ENCODE assay signal across 1 cellular context in the genomic region with DNA sequence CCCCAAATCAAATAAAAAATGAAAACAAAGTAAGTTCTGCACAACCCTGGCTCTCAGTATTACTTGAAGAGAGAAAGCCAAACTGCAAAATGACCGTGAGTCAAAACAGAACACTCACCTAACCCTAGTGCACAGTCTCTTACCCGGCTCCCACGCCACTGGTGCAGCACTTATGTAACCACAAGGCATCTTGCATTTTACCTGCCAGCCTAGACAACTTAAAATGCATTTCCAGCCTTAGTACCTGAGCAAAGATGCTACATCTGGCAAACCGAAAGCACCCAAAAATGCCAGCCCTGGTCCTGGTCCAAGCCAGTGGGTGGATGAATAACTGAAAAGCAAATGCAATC.
TF ChIP-seq lines count a peak whose summit lies in the region.

No MANE protein-coding gene starts in this region.

TF ChIP-seq in GM12878, 131 proteins besides CTCF, POLR2A, EP300 and RAD21 (continued from another document):
- TF ChIP-seq, protein P1, sequence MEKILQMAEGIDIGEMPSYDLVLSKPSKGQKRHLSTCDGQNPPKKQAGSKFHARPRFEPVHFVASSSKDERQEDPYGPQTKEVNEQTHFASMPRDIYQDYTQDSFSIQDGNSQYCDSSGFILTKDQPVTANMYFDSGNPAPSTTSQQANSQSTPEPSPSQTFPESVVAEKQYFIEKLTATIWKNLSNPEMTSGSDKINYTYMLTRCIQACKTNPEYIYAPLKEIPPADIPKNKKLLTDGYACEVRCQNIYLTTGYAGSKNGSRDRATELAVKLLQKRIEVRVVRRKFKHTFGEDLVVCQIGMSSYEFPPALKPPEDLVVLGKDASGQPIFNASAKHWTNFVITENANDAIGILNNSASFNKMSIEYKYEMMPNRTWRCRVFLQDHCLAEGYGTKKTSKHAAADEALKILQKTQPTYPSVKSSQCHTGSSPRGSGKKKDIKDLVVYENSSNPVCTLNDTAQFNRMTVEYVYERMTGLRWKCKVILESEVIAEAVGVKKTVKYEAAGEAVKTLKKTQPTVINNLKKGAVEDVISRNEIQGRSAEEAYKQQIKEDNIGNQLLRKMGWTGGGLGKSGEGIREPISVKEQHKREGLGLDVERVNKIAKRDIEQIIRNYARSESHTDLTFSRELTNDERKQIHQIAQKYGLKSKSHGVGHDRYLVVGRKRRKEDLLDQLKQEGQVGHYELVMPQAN (conservative IDR thresholded peaks at IDR 0.05), result no peak
- TF ChIP-seq JUNB (IDR thresholded peaks at IDR 0.05) (peak; percentile 92), PAX5 (IDR thresholded peaks at IDR 0.05; ENCODE audit: borderline replicate concordance, low read depth, low read length) (peak; percentile 49; the same call in 1 of the 2 replicates), HCFC1 (IDR thresholded peaks at IDR 0.05; ENCODE audit: low read length) (no peak), RUNX3 (IDR thresholded peaks at IDR 0.05; ENCODE audit: low read length) (peak; percentile 92), PML (IDR thresholded peaks at IDR 0.05; ENCODE audit: low read length) (peak; percentile 26; the same call in 1 of the 2 replicates), HDGF (IDR thresholded peaks at IDR 0.05) (no peak), SREBF1 (IDR thresholded peaks at IDR 0.05; ENCODE audit: low read length) (no peak), EED (IDR thresholded peaks at IDR 0.05; ENCODE audit: low read depth) (peak; percentile 77), MTA3 (IDR thresholded peaks at IDR 0.05; ENCODE audit: borderline replicate concordance, low read length) (peak; percentile 65; the same call in 1 of the 2 replicates), IRF4 (IDR thresholded peaks at IDR 0.05; ENCODE audit: low read depth, low read length) (peak; percentile 89; the same call in 1 of the 2 replicates), DPF2 (IDR thresholded peaks at IDR 0.05) (0 out of 2 replicates have a peak, but pooled peaks have one; percentile 33), FOXM1 (IDR thresholded peaks at IDR 0.05; ENCODE audit: low read depth, low read length) (peak; percentile 73; the same call in 1 of the 2 replicates), BCL11A (IDR thresholded peaks at IDR 0.05; ENCODE audit: low read depth, low read length) (peak; percentile 70; the same call in 1 of the 2 replicates), NFIC (IDR thresholded peaks at IDR 0.05; ENCODE audit: low read depth, low read length) (peak; percentile 81; the same call in 1 of the 2 replicates), CBFB (IDR thresholded peaks at IDR 0.05; ENCODE audit: low read depth) (0 out of 2 replicates have a peak, but pooled peaks have one; percentile 50), CEBPB (IDR thresholded peaks at IDR 0.05; ENCODE audit: borderline replicate concordance in 1 of 2, low read depth in 2 of 2, low read length in 2 of 2) (0 out of 4 replicates have a peak, but pooled peaks of 1 of the 2 experiments have one; percentile 25)
- TF ChIP-seq, protein P2, sequence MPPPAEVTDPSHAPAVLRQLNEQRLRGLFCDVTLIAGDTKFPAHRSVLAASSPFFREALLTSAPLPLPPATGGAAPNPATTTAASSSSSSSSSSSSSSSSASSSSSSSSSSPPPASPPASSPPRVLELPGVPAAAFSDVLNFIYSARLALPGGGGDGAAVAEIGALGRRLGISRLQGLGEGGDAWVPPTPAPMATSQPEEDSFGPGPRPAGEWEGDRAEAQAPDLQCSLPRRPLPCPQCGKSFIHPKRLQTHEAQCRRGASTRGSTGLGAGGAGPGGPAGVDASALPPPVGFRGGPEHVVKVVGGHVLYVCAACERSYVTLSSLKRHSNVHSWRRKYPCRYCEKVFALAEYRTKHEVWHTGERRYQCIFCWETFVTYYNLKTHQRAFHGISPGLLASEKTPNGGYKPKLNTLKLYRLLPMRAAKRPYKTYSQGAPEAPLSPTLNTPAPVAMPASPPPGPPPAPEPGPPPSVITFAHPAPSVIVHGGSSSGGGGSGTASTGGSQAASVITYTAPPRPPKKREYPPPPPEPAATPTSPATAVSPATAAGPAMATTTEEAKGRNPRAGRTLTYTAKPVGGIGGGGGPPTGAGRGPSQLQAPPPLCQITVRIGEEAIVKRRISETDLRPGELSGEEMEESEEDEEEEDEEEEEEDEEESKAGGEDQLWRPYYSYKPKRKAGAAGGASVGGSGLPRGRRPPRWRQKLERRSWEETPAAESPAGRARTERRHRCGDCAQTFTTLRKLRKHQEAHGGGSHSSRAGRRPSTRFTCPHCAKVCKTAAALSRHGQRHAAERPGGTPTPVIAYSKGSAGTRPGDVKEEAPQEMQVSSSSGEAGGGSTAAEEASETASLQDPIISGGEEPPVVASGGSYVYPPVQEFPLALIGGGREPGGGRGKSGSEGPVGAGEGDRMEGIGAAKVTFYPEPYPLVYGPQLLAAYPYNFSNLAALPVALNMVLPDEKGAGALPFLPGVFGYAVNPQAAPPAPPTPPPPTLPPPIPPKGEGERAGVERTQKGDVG (CRISPR knock-in tag; IDR thresholded peaks at IDR 0.05), result no peak
- TF ChIP-seq, protein P3, sequence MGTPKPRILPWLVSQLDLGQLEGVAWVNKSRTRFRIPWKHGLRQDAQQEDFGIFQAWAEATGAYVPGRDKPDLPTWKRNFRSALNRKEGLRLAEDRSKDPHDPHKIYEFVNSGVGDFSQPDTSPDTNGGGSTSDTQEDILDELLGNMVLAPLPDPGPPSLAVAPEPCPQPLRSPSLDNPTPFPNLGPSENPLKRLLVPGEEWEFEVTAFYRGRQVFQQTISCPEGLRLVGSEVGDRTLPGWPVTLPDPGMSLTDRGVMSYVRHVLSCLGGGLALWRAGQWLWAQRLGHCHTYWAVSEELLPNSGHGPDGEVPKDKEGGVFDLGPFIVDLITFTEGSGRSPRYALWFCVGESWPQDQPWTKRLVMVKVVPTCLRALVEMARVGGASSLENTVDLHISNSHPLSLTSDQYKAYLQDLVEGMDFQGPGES (IDR thresholded peaks at IDR 0.05), result no peak
- TF ChIP-seq, protein P4, sequence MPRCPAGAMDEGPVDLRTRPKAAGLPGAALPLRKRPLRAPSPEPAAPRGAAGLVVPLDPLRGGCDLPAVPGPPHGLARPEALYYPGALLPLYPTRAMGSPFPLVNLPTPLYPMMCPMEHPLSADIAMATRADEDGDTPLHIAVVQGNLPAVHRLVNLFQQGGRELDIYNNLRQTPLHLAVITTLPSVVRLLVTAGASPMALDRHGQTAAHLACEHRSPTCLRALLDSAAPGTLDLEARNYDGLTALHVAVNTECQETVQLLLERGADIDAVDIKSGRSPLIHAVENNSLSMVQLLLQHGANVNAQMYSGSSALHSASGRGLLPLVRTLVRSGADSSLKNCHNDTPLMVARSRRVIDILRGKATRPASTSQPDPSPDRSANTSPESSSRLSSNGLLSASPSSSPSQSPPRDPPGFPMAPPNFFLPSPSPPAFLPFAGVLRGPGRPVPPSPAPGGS (IDR thresholded peaks at IDR 0.05; ENCODE audit: borderline replicate concordance, insufficient read depth, low read depth, low read length, poor library complexity, severe bottlenecking), result peak; percentile 46
- TF ChIP-seq, protein P5, sequence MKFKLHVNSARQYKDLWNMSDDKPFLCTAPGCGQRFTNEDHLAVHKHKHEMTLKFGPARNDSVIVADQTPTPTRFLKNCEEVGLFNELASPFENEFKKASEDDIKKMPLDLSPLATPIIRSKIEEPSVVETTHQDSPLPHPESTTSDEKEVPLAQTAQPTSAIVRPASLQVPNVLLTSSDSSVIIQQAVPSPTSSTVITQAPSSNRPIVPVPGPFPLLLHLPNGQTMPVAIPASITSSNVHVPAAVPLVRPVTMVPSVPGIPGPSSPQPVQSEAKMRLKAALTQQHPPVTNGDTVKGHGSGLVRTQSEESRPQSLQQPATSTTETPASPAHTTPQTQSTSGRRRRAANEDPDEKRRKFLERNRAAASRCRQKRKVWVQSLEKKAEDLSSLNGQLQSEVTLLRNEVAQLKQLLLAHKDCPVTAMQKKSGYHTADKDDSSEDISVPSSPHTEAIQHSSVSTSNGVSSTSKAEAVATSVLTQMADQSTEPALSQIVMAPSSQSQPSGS (IDR thresholded peaks at IDR 0.05; ENCODE audit: low read length), result peak; percentile 29; the same call in 1 of the 2 replicates
